In the genomic region with DNA sequence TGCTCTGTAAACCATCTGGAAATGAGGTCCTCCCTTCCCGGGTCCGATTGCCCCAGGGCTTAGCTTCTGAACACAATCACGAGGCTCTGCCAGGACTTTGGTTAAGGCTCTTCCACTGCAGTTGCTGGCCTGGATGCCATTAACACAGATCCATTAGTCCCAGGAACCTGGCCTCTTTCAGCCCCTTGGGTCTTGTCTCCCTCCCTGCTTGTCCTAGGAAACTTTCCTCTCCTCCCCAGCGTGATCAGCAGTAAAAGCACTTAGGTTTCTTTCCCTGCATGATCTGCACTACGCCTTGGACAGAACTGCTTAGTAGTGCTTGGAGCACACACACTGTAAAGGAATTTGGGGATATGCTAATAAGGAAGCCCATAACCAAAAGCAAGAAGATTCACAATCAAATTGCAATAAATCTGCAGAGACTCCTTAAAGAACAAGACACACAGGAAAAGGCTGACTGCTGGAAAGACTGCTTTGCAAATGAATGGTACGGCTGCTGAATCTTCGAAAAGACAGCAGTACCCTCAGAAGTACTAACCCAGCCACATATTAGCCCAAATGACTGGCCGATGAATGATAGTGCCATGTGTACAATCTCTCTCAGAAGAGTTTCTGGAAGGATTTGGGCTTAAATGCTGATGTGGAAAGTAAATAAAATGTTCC, we compare ENCODE assay signal across 1 cellular context.
TF ChIP-seq lines count a peak whose summit lies in the region.

No MANE protein-coding gene starts in this region.

TF ChIP-seq in GM23338, 12 proteins besides CTCF, POLR2A, EP300 and RAD21 (continued from another document):
- TF ChIP-seq, protein P1, sequence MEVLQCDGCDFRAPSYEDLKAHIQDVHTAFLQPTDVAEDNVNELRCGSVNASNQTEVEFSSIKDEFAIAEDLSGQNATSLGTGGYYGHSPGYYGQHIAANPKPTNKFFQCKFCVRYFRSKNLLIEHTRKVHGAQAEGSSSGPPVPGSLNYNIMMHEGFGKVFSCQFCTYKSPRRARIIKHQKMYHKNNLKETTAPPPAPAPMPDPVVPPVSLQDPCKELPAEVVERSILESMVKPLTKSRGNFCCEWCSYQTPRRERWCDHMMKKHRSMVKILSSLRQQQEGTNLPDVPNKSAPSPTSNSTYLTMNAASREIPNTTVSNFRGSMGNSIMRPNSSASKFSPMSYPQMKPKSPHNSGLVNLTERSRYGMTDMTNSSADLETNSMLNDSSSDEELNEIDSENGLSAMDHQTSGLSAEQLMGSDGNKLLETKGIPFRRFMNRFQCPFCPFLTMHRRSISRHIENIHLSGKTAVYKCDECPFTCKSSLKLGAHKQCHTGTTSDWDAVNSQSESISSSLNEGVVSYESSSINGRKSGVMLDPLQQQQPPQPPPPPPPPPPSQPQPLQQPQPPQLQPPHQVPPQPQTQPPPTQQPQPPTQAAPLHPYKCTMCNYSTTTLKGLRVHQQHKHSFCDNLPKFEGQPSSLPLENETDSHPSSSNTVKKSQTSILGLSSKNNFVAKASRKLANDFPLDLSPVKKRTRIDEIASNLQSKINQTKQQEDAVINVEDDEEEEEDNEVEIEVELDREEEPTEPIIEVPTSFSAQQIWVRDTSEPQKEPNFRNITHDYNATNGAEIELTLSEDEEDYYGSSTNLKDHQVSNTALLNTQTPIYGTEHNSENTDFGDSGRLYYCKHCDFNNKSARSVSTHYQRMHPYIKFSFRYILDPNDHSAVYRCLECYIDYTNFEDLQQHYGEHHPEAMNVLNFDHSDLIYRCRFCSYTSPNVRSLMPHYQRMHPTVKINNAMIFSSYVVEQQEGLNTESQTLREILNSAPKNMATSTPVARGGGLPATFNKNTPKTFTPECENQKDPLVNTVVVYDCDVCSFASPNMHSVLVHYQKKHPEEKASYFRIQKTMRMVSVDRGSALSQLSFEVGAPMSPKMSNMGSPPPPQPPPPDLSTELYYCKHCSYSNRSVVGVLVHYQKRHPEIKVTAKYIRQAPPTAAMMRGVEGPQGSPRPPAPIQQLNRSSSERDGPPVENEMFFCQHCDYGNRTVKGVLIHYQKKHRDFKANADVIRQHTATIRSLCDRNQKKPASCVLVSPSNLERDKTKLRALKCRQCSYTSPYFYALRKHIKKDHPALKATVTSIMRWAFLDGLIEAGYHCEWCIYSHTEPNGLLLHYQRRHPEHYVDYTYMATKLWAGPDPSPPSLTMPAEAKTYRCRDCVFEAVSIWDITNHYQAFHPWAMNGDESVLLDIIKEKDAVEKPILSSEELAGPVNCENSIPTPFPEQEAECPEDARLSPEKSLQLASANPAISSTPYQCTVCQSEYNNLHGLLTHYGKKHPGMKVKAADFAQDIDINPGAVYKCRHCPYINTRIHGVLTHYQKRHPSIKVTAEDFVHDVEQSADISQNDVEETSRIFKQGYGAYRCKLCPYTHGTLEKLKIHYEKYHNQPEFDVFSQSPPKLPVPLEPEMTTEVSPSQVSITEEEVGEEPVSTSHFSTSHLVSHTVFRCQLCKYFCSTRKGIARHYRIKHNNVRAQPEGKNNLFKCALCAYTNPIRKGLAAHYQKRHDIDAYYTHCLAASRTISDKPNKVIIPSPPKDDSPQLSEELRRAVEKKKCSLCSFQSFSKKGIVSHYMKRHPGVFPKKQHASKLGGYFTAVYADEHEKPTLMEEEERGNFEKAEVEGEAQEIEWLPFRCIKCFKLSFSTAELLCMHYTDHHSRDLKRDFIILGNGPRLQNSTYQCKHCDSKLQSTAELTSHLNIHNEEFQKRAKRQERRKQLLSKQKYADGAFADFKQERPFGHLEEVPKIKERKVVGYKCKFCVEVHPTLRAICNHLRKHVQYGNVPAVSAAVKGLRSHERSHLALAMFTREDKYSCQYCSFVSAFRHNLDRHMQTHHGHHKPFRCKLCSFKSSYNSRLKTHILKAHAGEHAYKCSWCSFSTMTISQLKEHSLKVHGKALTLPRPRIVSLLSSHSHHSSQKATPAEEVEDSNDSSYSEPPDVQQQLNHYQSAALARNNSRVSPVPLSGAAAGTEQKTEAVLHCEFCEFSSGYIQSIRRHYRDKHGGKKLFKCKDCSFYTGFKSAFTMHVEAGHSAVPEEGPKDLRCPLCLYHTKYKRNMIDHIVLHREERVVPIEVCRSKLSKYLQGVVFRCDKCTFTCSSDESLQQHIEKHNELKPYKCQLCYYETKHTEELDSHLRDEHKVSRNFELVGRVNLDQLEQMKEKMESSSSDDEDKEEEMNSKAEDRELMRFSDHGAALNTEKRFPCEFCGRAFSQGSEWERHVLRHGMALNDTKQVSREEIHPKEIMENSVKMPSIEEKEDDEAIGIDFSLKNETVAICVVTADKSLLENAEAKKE (CRISPR knock-in tag; IDR thresholded peaks at IDR 0.05): no peak
- TF ChIP-seq EZH2phosphoT487 (IDR thresholded peaks at IDR 0.05; ENCODE audit: unreplicated experiment): no peak
